1 cellular context compared by ENCODE assay signal in genomic region chr16:635573-636205, GRCh38.
TF ChIP-seq lines count a peak whose summit lies in the region.

No MANE protein-coding gene starts in this region.

TF ChIP-seq in WTC11, 78 proteins besides CTCF, POLR2A, EP300 and RAD21 (continued from another document):
- 0 out of 2 replicates have a peak, but pooled peaks have one; percentile 13 for TF ChIP-seq PRDM15 (CRISPR knock-in tag; IDR thresholded peaks at IDR 0.05)
- no peak for TF ChIP-seq ETV6 (CRISPR knock-in tag; IDR thresholded peaks at IDR 0.05)
- TF ChIP-seq PREB (CRISPR knock-in tag; IDR thresholded peaks at IDR 0.05; ENCODE audit: borderline replicate concordance), result 0 out of 2 replicates have a peak, but pooled peaks have one; percentile 39
- TF ChIP-seq E2F1 (CRISPR knock-in tag; IDR thresholded peaks at IDR 0.05), result 0 out of 2 replicates have a peak, but pooled peaks have one; percentile 74
TF ChIP-seq in WTC11: peak in this region for 10.
